In the genomic region with DNA sequence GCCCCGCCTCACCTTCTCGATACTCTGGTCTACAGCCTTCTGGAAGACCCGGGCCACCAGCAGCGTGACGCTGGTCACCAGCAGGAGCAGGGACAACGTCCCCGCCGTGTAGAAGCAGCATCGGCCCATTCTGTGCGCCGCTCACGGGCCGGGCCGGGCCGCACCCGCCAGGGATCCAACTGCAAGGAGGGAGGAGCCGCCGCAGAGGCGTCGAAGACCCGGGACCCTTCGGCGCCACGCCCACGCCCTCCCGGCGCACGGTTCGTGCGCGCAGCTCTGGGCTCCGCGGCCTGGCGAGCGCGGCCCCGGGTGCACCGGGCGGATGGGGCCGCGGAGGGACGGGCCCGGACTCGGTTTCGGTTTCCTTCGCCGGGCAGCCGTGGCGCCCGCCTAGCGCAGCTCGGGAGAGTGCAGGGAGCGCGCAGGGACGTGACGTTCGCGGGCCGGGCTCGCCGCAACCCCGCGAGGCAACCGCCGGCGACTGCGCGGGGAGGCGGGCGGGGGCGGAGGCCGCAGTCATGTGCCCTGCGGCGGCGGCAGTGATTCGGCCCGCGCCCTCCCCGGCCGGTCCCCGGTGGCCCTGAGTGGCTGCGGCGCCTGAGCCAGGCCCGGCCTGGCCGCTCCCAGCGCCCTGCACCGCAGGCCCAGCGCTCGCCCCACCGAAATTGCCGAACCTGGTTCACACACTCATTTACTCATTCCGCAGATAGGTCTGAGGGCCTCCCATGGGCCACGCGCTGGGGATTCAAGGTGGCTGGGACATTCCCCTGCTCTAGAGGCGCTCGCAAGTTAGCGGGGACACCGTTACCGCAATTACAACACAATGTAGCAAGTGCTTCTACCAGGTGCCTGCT, we compare ENCODE assay signal across 1 cellular context.
TF ChIP-seq lines count a peak whose summit lies in the region.

A gene with protein sequence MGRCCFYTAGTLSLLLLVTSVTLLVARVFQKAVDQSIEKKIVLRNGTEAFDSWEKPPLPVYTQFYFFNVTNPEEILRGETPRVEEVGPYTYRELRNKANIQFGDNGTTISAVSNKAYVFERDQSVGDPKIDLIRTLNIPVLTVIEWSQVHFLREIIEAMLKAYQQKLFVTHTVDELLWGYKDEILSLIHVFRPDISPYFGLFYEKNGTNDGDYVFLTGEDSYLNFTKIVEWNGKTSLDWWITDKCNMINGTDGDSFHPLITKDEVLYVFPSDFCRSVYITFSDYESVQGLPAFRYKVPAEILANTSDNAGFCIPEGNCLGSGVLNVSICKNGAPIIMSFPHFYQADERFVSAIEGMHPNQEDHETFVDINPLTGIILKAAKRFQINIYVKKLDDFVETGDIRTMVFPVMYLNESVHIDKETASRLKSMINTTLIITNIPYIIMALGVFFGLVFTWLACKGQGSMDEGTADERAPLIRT (minus strand): TSS at position 410 of the 854 bp plus-strand sequence. CDS start 281 bp downstream, at position 129.

TF ChIP-seq in HepG2, 621 proteins besides CTCF, POLR2A, EP300 and RAD21 (continues in another document):
- no peak for TF ChIP-seq ZNF598 (CRISPR knock-in tag; IDR thresholded peaks at IDR 0.05; ENCODE audit: borderline replicate concordance)
- no peak for TF ChIP-seq FIP1L1 (IDR thresholded peaks at IDR 0.05; ENCODE audit: borderline replicate concordance, insufficient read depth, low read depth, low read length)
- TF ChIP-seq, protein P1, sequence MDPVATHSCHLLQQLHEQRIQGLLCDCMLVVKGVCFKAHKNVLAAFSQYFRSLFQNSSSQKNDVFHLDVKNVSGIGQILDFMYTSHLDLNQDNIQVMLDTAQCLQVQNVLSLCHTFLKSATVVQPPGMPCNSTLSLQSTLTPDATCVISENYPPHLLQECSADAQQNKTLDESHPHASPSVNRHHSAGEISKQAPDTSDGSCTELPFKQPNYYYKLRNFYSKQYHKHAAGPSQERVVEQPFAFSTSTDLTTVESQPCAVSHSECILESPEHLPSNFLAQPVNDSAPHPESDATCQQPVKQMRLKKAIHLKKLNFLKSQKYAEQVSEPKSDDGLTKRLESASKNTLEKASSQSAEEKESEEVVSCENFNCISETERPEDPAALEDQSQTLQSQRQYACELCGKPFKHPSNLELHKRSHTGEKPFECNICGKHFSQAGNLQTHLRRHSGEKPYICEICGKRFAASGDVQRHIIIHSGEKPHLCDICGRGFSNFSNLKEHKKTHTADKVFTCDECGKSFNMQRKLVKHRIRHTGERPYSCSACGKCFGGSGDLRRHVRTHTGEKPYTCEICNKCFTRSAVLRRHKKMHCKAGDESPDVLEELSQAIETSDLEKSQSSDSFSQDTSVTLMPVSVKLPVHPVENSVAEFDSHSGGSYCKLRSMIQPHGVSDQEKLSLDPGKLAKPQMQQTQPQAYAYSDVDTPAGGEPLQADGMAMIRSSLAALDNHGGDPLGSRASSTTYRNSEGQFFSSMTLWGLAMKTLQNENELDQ (CRISPR knock-in tag; IDR thresholded peaks at IDR 0.05; ENCODE audit: borderline replicate concordance): no peak
- no peak for TF ChIP-seq ZNF101 (CRISPR knock-in tag; IDR thresholded peaks at IDR 0.05; ENCODE audit: borderline replicate concordance, low read depth)
- TF ChIP-seq HIVEP1 (CRISPR knock-in tag; IDR thresholded peaks at IDR 0.05): no peak; the same call in 1 of the 2 replicates
- TF ChIP-seq ZNF781 (CRISPR knock-in tag; IDR thresholded peaks at IDR 0.05; ENCODE audit: borderline replicate concordance, not compliant biosample characterization): peak; percentile 65
- TF ChIP-seq, protein P2, sequence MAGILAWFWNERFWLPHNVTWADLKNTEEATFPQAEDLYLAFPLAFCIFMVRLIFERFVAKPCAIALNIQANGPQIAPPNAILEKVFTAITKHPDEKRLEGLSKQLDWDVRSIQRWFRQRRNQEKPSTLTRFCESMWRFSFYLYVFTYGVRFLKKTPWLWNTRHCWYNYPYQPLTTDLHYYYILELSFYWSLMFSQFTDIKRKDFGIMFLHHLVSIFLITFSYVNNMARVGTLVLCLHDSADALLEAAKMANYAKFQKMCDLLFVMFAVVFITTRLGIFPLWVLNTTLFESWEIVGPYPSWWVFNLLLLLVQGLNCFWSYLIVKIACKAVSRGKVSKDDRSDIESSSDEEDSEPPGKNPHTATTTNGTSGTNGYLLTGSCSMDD (CRISPR knock-in tag; IDR thresholded peaks at IDR 0.05): no peak
- TF ChIP-seq NR1H2 (CRISPR knock-in tag; IDR thresholded peaks at IDR 0.05; ENCODE audit: borderline replicate concordance, low read depth): peak; percentile 35; the same call in 1 of the 2 replicates
- no peak; the same call in 1 of the 2 replicates for TF ChIP-seq ZNF317 (CRISPR knock-in tag; IDR thresholded peaks at IDR 0.05)
- TF ChIP-seq IKZF1 (IDR thresholded peaks at IDR 0.05): no peak
- no peak for TF ChIP-seq ZNF30 (CRISPR knock-in tag; IDR thresholded peaks at IDR 0.05)
- no peak for TF ChIP-seq MIER2 (CRISPR knock-in tag; IDR thresholded peaks at IDR 0.05)
- 0 out of 2 replicates have a peak, but pooled peaks have one; percentile 7 for TF ChIP-seq ETV5 (CRISPR knock-in tag; IDR thresholded peaks at IDR 0.05; ENCODE audit: borderline replicate concordance)
- TF ChIP-seq ZSCAN29 (CRISPR knock-in tag; conservative IDR thresholded peaks at IDR 0.05): no peak; the same call in 1 of the 2 replicates
- TF ChIP-seq GATAD2A (CRISPR knock-in tag; IDR thresholded peaks at IDR 0.05): no peak; the same call in 1 of the 2 replicates
- TF ChIP-seq TGIF2 (CRISPR knock-in tag; IDR thresholded peaks at IDR 0.05): no peak
- no peak for TF ChIP-seq JUND (CRISPR knock-in tag; IDR thresholded peaks at IDR 0.05)
- no peak for TF ChIP-seq ZNF557 (CRISPR knock-in tag; IDR thresholded peaks at IDR 0.05)
- TF ChIP-seq NPAS2 (CRISPR knock-in tag; IDR thresholded peaks at IDR 0.05; ENCODE audit: borderline replicate concordance): no peak
- TF ChIP-seq, protein P3, sequence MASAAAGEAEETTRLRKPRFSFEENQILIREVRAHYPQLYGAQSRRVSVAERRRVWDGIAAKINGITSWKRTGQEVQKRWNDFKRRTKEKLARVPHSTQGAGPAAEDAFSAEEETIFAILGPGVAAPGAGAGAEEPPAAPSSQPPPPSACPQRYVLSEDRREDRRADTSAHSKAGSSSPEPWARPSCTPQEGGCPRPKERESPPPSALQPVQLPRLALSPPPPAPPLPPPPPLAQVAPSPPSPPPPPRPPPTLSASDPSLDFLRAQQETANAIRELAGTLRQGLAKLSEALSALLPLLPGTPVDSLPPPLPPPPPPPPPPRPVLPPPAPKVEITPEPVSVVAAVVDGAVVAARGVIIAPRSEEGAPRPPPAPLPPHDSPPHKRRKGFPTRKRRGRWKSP (CRISPR knock-in tag; IDR thresholded peaks at IDR 0.05): peak; percentile 72; the same call in 1 of the 2 replicates
- no peak for TF ChIP-seq ZKSCAN1 (IDR thresholded peaks at IDR 0.05; ENCODE audit: low read length)
- TF ChIP-seq ZNF44 (CRISPR knock-in tag; IDR thresholded peaks at IDR 0.05): peak; percentile 44; the same call in 1 of the 2 replicates
- TF ChIP-seq, protein P4, sequence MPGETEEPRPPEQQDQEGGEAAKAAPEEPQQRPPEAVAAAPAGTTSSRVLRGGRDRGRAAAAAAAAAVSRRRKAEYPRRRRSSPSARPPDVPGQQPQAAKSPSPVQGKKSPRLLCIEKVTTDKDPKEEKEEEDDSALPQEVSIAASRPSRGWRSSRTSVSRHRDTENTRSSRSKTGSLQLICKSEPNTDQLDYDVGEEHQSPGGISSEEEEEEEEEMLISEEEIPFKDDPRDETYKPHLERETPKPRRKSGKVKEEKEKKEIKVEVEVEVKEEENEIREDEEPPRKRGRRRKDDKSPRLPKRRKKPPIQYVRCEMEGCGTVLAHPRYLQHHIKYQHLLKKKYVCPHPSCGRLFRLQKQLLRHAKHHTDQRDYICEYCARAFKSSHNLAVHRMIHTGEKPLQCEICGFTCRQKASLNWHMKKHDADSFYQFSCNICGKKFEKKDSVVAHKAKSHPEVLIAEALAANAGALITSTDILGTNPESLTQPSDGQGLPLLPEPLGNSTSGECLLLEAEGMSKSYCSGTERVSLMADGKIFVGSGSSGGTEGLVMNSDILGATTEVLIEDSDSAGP (CRISPR knock-in tag; IDR thresholded peaks at IDR 0.05; ENCODE audit: borderline replicate concordance): peak; percentile 85
- TF ChIP-seq, protein P5, sequence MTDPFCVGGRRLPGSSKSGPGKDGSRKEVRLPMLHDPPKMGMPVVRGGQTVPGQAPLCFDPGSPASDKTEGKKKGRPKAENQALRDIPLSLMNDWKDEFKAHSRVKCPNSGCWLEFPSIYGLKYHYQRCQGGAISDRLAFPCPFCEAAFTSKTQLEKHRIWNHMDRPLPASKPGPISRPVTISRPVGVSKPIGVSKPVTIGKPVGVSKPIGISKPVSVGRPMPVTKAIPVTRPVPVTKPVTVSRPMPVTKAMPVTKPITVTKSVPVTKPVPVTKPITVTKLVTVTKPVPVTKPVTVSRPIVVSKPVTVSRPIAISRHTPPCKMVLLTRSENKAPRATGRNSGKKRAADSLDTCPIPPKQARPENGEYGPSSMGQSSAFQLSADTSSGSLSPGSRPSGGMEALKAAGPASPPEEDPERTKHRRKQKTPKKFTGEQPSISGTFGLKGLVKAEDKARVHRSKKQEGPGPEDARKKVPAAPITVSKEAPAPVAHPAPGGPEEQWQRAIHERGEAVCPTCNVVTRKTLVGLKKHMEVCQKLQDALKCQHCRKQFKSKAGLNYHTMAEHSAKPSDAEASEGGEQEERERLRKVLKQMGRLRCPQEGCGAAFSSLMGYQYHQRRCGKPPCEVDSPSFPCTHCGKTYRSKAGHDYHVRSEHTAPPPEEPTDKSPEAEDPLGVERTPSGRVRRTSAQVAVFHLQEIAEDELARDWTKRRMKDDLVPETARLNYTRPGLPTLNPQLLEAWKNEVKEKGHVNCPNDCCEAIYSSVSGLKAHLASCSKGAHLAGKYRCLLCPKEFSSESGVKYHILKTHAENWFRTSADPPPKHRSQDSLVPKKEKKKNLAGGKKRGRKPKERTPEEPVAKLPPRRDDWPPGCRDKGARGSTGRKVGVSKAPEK (CRISPR knock-in tag; IDR thresholded peaks at IDR 0.05; ENCODE audit: borderline replicate concordance): peak; percentile 87; the same call in 1 of the 2 replicates
- TF ChIP-seq HMG20A (CRISPR knock-in tag; IDR thresholded peaks at IDR 0.05; ENCODE audit: borderline replicate concordance): no peak
- TF ChIP-seq KDM4B (CRISPR knock-in tag; IDR thresholded peaks at IDR 0.05): 0 out of 2 replicates have a peak, but pooled peaks have one; percentile 5
- TF ChIP-seq, protein P6, sequence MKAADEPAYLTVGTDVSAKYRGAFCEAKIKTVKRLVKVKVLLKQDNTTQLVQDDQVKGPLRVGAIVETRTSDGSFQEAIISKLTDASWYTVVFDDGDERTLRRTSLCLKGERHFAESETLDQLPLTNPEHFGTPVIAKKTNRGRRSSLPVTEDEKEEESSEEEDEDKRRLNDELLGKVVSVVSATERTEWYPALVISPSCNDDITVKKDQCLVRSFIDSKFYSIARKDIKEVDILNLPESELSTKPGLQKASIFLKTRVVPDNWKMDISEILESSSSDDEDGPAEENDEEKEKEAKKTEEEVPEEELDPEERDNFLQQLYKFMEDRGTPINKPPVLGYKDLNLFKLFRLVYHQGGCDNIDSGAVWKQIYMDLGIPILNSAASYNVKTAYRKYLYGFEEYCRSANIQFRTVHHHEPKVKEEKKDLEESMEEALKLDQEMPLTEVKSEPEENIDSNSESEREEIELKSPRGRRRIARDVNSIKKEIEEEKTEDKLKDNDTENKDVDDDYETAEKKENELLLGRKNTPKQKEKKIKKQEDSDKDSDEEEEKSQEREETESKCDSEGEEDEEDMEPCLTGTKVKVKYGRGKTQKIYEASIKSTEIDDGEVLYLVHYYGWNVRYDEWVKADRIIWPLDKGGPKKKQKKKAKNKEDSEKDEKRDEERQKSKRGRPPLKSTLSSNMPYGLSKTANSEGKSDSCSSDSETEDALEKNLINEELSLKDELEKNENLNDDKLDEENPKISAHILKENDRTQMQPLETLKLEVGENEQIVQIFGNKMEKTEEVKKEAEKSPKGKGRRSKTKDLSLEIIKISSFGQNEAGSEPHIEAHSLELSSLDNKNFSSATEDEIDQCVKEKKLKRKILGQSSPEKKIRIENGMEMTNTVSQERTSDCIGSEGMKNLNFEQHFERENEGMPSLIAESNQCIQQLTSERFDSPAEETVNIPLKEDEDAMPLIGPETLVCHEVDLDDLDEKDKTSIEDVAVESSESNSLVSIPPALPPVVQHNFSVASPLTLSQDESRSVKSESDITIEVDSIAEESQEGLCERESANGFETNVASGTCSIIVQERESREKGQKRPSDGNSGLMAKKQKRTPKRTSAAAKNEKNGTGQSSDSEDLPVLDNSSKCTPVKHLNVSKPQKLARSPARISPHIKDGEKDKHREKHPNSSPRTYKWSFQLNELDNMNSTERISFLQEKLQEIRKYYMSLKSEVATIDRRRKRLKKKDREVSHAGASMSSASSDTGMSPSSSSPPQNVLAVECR (CRISPR knock-in tag; IDR thresholded peaks at IDR 0.05; ENCODE audit: borderline replicate concordance): peak; percentile 86
- TF ChIP-seq ARHGAP35 (CRISPR knock-in tag; IDR thresholded peaks at IDR 0.05; ENCODE audit: borderline replicate concordance): peak; percentile 57; the same call in 1 of the 2 replicates
- TF ChIP-seq, protein P7, sequence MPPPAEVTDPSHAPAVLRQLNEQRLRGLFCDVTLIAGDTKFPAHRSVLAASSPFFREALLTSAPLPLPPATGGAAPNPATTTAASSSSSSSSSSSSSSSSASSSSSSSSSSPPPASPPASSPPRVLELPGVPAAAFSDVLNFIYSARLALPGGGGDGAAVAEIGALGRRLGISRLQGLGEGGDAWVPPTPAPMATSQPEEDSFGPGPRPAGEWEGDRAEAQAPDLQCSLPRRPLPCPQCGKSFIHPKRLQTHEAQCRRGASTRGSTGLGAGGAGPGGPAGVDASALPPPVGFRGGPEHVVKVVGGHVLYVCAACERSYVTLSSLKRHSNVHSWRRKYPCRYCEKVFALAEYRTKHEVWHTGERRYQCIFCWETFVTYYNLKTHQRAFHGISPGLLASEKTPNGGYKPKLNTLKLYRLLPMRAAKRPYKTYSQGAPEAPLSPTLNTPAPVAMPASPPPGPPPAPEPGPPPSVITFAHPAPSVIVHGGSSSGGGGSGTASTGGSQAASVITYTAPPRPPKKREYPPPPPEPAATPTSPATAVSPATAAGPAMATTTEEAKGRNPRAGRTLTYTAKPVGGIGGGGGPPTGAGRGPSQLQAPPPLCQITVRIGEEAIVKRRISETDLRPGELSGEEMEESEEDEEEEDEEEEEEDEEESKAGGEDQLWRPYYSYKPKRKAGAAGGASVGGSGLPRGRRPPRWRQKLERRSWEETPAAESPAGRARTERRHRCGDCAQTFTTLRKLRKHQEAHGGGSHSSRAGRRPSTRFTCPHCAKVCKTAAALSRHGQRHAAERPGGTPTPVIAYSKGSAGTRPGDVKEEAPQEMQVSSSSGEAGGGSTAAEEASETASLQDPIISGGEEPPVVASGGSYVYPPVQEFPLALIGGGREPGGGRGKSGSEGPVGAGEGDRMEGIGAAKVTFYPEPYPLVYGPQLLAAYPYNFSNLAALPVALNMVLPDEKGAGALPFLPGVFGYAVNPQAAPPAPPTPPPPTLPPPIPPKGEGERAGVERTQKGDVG (CRISPR knock-in tag; IDR thresholded peaks at IDR 0.05; ENCODE audit: borderline replicate concordance): no peak
- no peak; the same call in 1 of the 2 replicates for TF ChIP-seq ZNF335 (CRISPR knock-in tag; IDR thresholded peaks at IDR 0.05)
- no peak for TF ChIP-seq NR3C1 (CRISPR knock-in tag; IDR thresholded peaks at IDR 0.05)
- TF ChIP-seq CCAR2 (optimal IDR thresholded peaks at IDR 0.05; ENCODE audit: low read depth, low read length): no peak
- TF ChIP-seq, protein P8, sequence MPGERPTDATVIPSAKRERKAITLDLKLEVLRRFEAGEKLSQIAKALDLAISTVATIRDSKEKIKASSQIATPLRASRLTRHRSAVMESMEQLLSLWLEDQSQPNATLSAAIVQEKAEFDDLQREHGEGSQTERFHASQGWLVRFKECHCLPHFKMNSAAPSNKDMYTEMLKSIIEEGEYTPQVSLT (CRISPR knock-in tag; IDR thresholded peaks at IDR 0.05; ENCODE audit: borderline replicate concordance, low read depth): no peak; the same call in 1 of the 2 replicates
- peak; percentile 72; the same call in 1 of the 2 replicates for TF ChIP-seq ZNF138 (CRISPR knock-in tag; IDR thresholded peaks at IDR 0.05; ENCODE audit: low read depth)
- no peak for TF ChIP-seq ZNF251 (CRISPR knock-in tag; IDR thresholded peaks at IDR 0.05)
